Comparison of ENCODE assay signal across 10 cellular contexts in the genomic region with DNA sequence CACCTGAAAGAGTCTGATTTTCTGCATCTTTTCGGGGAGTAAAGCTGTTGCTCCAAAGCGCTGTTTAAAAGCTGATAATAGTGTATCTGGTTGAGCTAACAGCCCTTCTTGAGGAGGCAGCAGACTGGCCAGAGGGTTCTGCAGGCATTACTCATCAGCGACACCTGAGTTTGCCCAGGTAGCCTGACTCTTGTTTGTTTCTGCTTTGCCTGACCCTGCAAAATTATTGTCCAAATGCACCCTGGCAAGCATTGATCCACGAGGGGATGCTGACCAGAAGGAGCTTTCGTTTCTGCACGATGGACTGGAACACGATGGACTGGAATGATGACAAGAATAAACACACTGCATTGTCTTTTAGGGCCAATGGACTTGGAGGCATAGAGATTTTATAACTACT. TPM values are rescaled to one million over a fixed set of nuclear protein-coding genes. Genes with fewer than 3 reads are reported as not detected.
DNase-seq lines count a peak whose midpoint lies in the region; ATAC-seq, FAIRE-seq and TF ChIP-seq lines count a peak whose summit lies in the region.
"Had no signal": no experiment of that assay in that cellular context is flagged by ENCODE, and none has a peak within 500 bp of the region (broad histone marks: within the 10 kb centered on the region; RNA-seq: fewer than 3 reads in every experiment).

No MANE protein-coding gene starts in this region.

- no peak overlapping the region for H2AFZ ChIP-seq in keratinocyte (ENCODE audit: control insufficient read depth, low read length)

- no peak for FAIRE-seq in keratinocyte (lab: Jason Lieb, UNC)

- dilution Hi-C loops in keratinocyte (cut with MboI; ENCODE audit: extremely low pct_ligation_motif_present, low sequenced_read_pairs): no loop called here

- peaks cover 6% of the 10 kb centered on the region for H3K9me1 ChIP-seq in keratinocyte (ENCODE audit: control insufficient read depth, extremely low read depth, insufficient read depth, low read length)

- no peaks in the 10 kb centered on the region for H3K9me3 ChIP-seq in right atrium auricular region
- no peaks in the 10 kb centered on the region for H3K9me3 ChIP-seq in SK-N-MC (ENCODE audit: low read depth, low read length)
- H3K9me3 ChIP-seq in keratinocyte (ENCODE audit: control insufficient read depth, low read depth, low read length): no peaks in the 10 kb centered on the region

- H3K27ac ChIP-seq in right atrium auricular region: peak overlapping the region; percentile 8 to 42
- H3K27ac ChIP-seq in SK-N-MC: peak overlapping the region; percentile 87
- H3K27ac ChIP-seq in keratinocyte (ENCODE audit: control insufficient read depth, insufficient read depth, low read length): peak overlapping the region; percentile 79

- DNase-seq in right atrium auricular region (ENCODE audit: low spot score): no peak
- DNase-seq in left cardiac atrium: no peak
- no peak for DNase-seq in SK-N-MC (ENCODE audit: low read depth, low spot score)
- DNase-seq in keratinocyte (ENCODE audit: low read depth, low spot score): no peak
- DNase-seq in C1 segment of cervical spinal cord (lab: John Stamatoyannopoulos, UW): no peak
- DNase-seq in SIG-M5 (lab: John Stamatoyannopoulos, UW): no peak
- no peak for DNase-seq in Ammon's horn (ENCODE audit: low spot score)
- no peak for DNase-seq in HUDEP-2 (lab: John Stamatoyannopoulos, UW; ENCODE audit: unreplicated experiment in 76 of 76)
- DNase-seq: DMS53, NCI-H2171 treated with DMSO at 0.1 percent for 48 hours had no signal

- H3K36me3 ChIP-seq in right atrium auricular region (peaks cover 4% of the 10 kb centered on the region), SK-N-MC (ENCODE audit: insufficient read depth, low read length) (peaks cover 34% of the 10 kb centered on the region), keratinocyte (ENCODE audit: control insufficient read depth in 2 of 2, extremely low read depth in 1 of 2, insufficient read depth in 2 of 2, low read length in 2 of 2) (peaks cover 0 to 3% of the 10 kb centered on the region in 2 experiments)

- no peak for ATAC-seq in left cardiac atrium

- no peaks in the 10 kb centered on the region for H3K27me3 ChIP-seq in right atrium auricular region
- H3K27me3 ChIP-seq in keratinocyte (ENCODE audit: control insufficient read depth, extremely low read depth, insufficient read depth, low read length): no peaks in the 10 kb centered on the region

- TF ChIP-seq CTCF in right atrium auricular region (IDR thresholded peaks at IDR 0.05): no peak
- no peak for TF ChIP-seq CTCF in keratinocyte (optimal IDR thresholded peaks at IDR 0.05 in 1 of 3, IDR thresholded peaks at IDR 0.05 in 1 of 3, conservative IDR thresholded peaks at IDR 0.05 in 1 of 3; ENCODE audit: extremely low read depth in 1 of 3, insufficient read depth in 2 of 3, low read length in 3 of 3)

- intact Hi-C loops in left cardiac atrium (cut with DNase I): no loop called here

- H3K4me1 ChIP-seq in right atrium auricular region: peaks cover 0 to 87% of the 10 kb centered on the region in 2 donors
- H3K4me1 ChIP-seq in keratinocyte (ENCODE audit: control insufficient read depth, extremely low read depth, insufficient read depth, low read length): peaks cover 47% of the 10 kb centered on the region

- H4K20me1 ChIP-seq in keratinocyte (ENCODE audit: control insufficient read depth, extremely low read depth, insufficient read depth, low read length): peaks cover 5% of the 10 kb centered on the region

- H3K9ac ChIP-seq in SK-N-MC (ENCODE audit: insufficient read length) (no peak overlapping the region), keratinocyte (ENCODE audit: control insufficient read depth, extremely low read depth, insufficient read depth, low read length) (peak overlapping the region; percentile 33)

- H3K4me2 ChIP-seq in keratinocyte (ENCODE audit: control insufficient read depth, extremely low read depth, insufficient read depth, low read depth, low read length): peak overlapping the region; percentile 76

- H3K4me3 ChIP-seq in right atrium auricular region (no peak overlapping the region), SK-N-MC (peak overlapping the region; percentile 54; the same call in 1 of the 2 replicates), keratinocyte (ENCODE audit: control insufficient read depth in 2 of 3, extremely low read depth in 1 of 3, insufficient read depth in 2 of 3, low read depth in 1 of 3, low read length in 3 of 3) (peak overlapping the region in 1 of 3 experiments; percentile 14)

- peaks cover 87% of the 10 kb centered on the region for H3K79me2 ChIP-seq in keratinocyte (ENCODE audit: control insufficient read depth, insufficient read depth, low read length)

RNA-seq across cellular contexts. Expression of gene CD99, which starts 6.2 kb away (rescaled TPM):
- total RNA-seq in right atrium auricular region (100 to 1,000 TPM; 234 to 282 TPM), left cardiac atrium (100 to 1,000 TPM; 242 to 317 TPM)
- 33.8 to 165 TPM (median 74.4 TPM) in 3 replicates for polyA plus RNA-seq in keratinocyte
- polyA plus RNA-seq in keratinocyte (2011; ENCODE audit: low read depth): 38.5 TPM
- polyA plus RNA-seq in keratinocyte (2011; cell fraction: cytosol; rRNA removed): 68.5 and 123 TPM in 2 replicates
- 96.6 and 113 TPM in 2 replicates for polyA plus RNA-seq in keratinocyte (2011; cell fraction: nucleus; rRNA removed)
- polyA plus RNA-seq in keratinocyte (2012; ENCODE audit: low replicate concordance): 71.6 and 247 TPM in 2 replicates
- polyA minus RNA-seq in keratinocyte: 31.3 to 57.0 TPM (median 41.1 TPM) in 3 replicates
- polyA minus RNA-seq in keratinocyte (2011; cell fraction: cytosol; rRNA and poly(A)+ RNA removed): 60.2 TPM
- 26.3 and 33.7 TPM in 2 replicates for polyA minus RNA-seq in keratinocyte (2011; cell fraction: nucleus; rRNA and poly(A)+ RNA removed)

RNA-seq across cellular contexts. Expression of gene XG, which starts 54.5 kb away (rescaled TPM):
- 1 to 10 TPM in 1 of 2 donors, under 1 TPM in 1; 0.51 to 1.3 TPM for total RNA-seq in right atrium auricular region
- total RNA-seq in left cardiac atrium: 1 to 10 TPM in 1 of 2 donors, under 1 TPM in 1; 0.38 to 1.0 TPM
- polyA plus RNA-seq in keratinocyte: 56.5 to 74.4 TPM (median 70.9 TPM) in 3 replicates
- 17.7 TPM for polyA plus RNA-seq in keratinocyte (2011; ENCODE audit: low read depth)
- polyA plus RNA-seq in keratinocyte (2011; cell fraction: cytosol; rRNA removed): 54.9 and 70.1 TPM in 2 replicates
- polyA plus RNA-seq in keratinocyte (2011; cell fraction: nucleus; rRNA removed): 87.6 and 94.9 TPM in 2 replicates
- 46.5 and 57.1 TPM in 2 replicates for polyA plus RNA-seq in keratinocyte (2012; ENCODE audit: low replicate concordance)
- polyA minus RNA-seq in keratinocyte: 20.9 to 40.6 TPM (median 37.7 TPM) in 3 replicates
- 48.2 TPM for polyA minus RNA-seq in keratinocyte (2011; cell fraction: cytosol; rRNA and poly(A)+ RNA removed)
- 44.5 and 64.5 TPM in 2 replicates for polyA minus RNA-seq in keratinocyte (2011; cell fraction: nucleus; rRNA and poly(A)+ RNA removed)

Comparison
In these comparisons a context has a peak if more than half of its experiments do, and no peak if none do; other contexts are left out.
1. H3K27ac ChIP-seq: peak in every context shown above with its lines; median percentile 87 in SK-N-MC; 79 in keratinocyte; 25 in right atrium auricular region.